Comparison of ENCODE assay signal across 8 cellular contexts in the genomic region with DNA sequence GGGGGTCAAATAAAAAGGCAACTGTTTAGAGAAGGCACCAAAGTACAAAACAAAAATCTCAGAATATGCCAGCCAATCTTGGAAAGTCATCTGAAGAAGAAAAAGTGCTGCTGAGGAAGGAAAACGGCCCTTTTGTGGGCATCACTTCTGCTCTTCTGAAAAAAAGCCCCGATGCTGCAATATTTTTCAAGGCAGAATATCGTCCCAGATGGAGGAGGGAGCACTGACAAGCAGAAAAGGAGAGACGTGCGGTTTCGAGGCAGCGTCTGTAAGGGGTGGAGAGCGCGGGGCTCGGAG. TPM values are rescaled to one million over a fixed set of nuclear protein-coding genes. Genes with fewer than 3 reads are reported as not detected.
DNase-seq lines count a peak whose midpoint lies in the region; ATAC-seq, FAIRE-seq and TF ChIP-seq lines count a peak whose summit lies in the region.

No MANE protein-coding gene starts in this region.

- peaks cover 16% of the 10 kb centered on the region for H3K27me3 ChIP-seq in CD4-positive, alpha-beta memory T cell (ENCODE audit: insufficient read depth, low read length)
- H3K27me3 ChIP-seq in keratinocyte (ENCODE audit: control insufficient read depth, extremely low read depth, insufficient read depth, low read length) = peaks cover 36% of the 10 kb centered on the region

- FAIRE-seq in keratinocyte (lab: Jason Lieb, UNC) = no peak

- no peaks in the 10 kb centered on the region for H3K9me3 ChIP-seq in CD4-positive, alpha-beta memory T cell (ENCODE audit: control insufficient read depth in 1 of 2, low read length in 2 of 2)
- H3K9me3 ChIP-seq in keratinocyte (ENCODE audit: control insufficient read depth, low read depth, low read length) = no peaks in the 10 kb centered on the region

- H3K4me2 ChIP-seq in keratinocyte (ENCODE audit: control insufficient read depth, extremely low read depth, insufficient read depth, low read depth, low read length) = peak overlapping the region; percentile 79

- no peak overlapping the region for H3K27ac Mint-ChIP-seq in CD4-positive, alpha-beta memory T cell
- H3K27ac Mint-ChIP-seq in activated T-helper 1 cell treated with anti-CD3 and anti-CD28 coated beads, Interleukin-12 subunit alpha, Interleukin-12 subunit beta, Interleukin-2, Interleukin-4 antibody, amounts not matched to agents 30 ng/mL and 10 ng/mL and 1 ng/mL, durations not matched to agents 14 hours and 24 hours and 36 hours = peak overlapping the region; percentile 20
- H3K27ac Mint-ChIP-seq in type B pancreatic cell = peak overlapping the region; percentile 92

- peak overlapping the region in 1 of 2 donors; percentile 9 for H3K4me3 ChIP-seq in CD4-positive, alpha-beta memory T cell (ENCODE audit: low read length in 2 of 2)
- H3K4me3 ChIP-seq in keratinocyte (ENCODE audit: control insufficient read depth in 2 of 3, extremely low read depth in 1 of 3, insufficient read depth in 2 of 3, low read depth in 1 of 3, low read length in 3 of 3) = peak overlapping the region; percentile 45 to 65 (median 57)

- H3K9me3 Mint-ChIP-seq in CD4-positive, alpha-beta memory T cell = peaks cover 0 to 10% (median 4%) of the 10 kb centered on the region in 8 donors
- H3K9me3 Mint-ChIP-seq in activated T-helper 1 cell treated with anti-CD3 and anti-CD28 coated beads, Interleukin-12 subunit alpha, Interleukin-12 subunit beta, Interleukin-2, Interleukin-4 antibody, amounts not matched to agents 30 ng/mL and 10 ng/mL and 1 ng/mL, durations not matched to agents 14 hours and 24 hours and 36 hours = peaks cover 3% of the 10 kb centered on the region
- H3K9me3 Mint-ChIP-seq in type B pancreatic cell = no peaks in the 10 kb centered on the region

- intact Hi-C loops in CD4-positive, alpha-beta memory T cell (cut with micrococcal nuclease) = no loop called here
- intact Hi-C loops in activated T-helper 1 cell treated with anti-CD3 and anti-CD28 coated beads, Interleukin-12 subunit alpha, Interleukin-12 subunit beta, Interleukin-2, Interleukin-4 antibody, amounts not matched to agents 30 ng/mL and 10 ng/mL and 1 ng/mL, durations not matched to agents 14 hours and 24 hours and 36 hours (cut with micrococcal nuclease) = loop anchor here (10.0 kb wide), 1 partner anchor 217 kb away; no protein-coding TSS in a partner anchor

- H3K4me1 ChIP-seq in CD4-positive, alpha-beta memory T cell (ENCODE audit: insufficient read depth, low read length) = no peaks in the 10 kb centered on the region
- H3K4me1 ChIP-seq in keratinocyte (ENCODE audit: control insufficient read depth, extremely low read depth, insufficient read depth, low read length) = no peaks in the 10 kb centered on the region

- H3K36me3 ChIP-seq in CD4-positive, alpha-beta memory T cell (ENCODE audit: insufficient read depth, low read length) = no peaks in the 10 kb centered on the region
- no peaks in the 10 kb centered on the region for H3K36me3 ChIP-seq in keratinocyte (ENCODE audit: control insufficient read depth in 2 of 2, extremely low read depth in 1 of 2, insufficient read depth in 2 of 2, low read length in 2 of 2)

- H3K27me3 Mint-ChIP-seq in CD4-positive, alpha-beta memory T cell = peaks cover 37% of the 10 kb centered on the region in 2 donors
- peaks cover 62% of the 10 kb centered on the region for H3K27me3 Mint-ChIP-seq in activated T-helper 1 cell treated with anti-CD3 and anti-CD28 coated beads, Interleukin-12 subunit alpha, Interleukin-12 subunit beta, Interleukin-2, Interleukin-4 antibody, amounts not matched to agents 30 ng/mL and 10 ng/mL and 1 ng/mL, durations not matched to agents 14 hours and 24 hours and 36 hours (ENCODE audit: insufficient read depth)
- peaks cover 49% of the 10 kb centered on the region for H3K27me3 Mint-ChIP-seq in type B pancreatic cell

- H2AFZ ChIP-seq in keratinocyte (ENCODE audit: control insufficient read depth, low read length) = no peak overlapping the region

- no peak overlapping the region for H3K27ac ChIP-seq in CD4-positive, alpha-beta memory T cell (ENCODE audit: low read depth, low read length)
- no peak overlapping the region for H3K27ac ChIP-seq in keratinocyte (ENCODE audit: control insufficient read depth, insufficient read depth, low read length)

- H3K79me2 ChIP-seq in keratinocyte (ENCODE audit: control insufficient read depth, insufficient read depth, low read length) = no peaks in the 10 kb centered on the region

- H4K20me1 ChIP-seq in keratinocyte (ENCODE audit: control insufficient read depth, extremely low read depth, insufficient read depth, low read length) = no peaks in the 10 kb centered on the region

- H3K36me3 Mint-ChIP-seq in CD4-positive, alpha-beta memory T cell = no peaks in the 10 kb centered on the region
- no peaks in the 10 kb centered on the region for H3K36me3 Mint-ChIP-seq in activated T-helper 1 cell treated with anti-CD3 and anti-CD28 coated beads, Interleukin-12 subunit alpha, Interleukin-12 subunit beta, Interleukin-2, Interleukin-4 antibody, amounts not matched to agents 30 ng/mL and 10 ng/mL and 1 ng/mL, durations not matched to agents 14 hours and 24 hours and 36 hours (ENCODE audit: low read depth)
- no peaks in the 10 kb centered on the region for H3K36me3 Mint-ChIP-seq in type B pancreatic cell

- POLR2A ChIA-PET in CD4-positive, alpha-beta memory T cell (lab: Charles Lee; ENCODE audit: partially characterized antibody) = no interaction called here

- CTCF ChIA-PET in CD4-positive, alpha-beta memory T cell (lab: Charles Lee; ENCODE audit: partially characterized antibody) = no interaction called here

- TF ChIP-seq CTCF in keratinocyte (optimal IDR thresholded peaks at IDR 0.05 in 1 of 3, IDR thresholded peaks at IDR 0.05 in 1 of 3, conservative IDR thresholded peaks at IDR 0.05 in 1 of 3; ENCODE audit: extremely low read depth in 1 of 3, insufficient read depth in 2 of 3, low read length in 3 of 3) = no peak
- TF ChIP-seq CTCF in type B pancreatic cell (conservative IDR thresholded peaks at IDR 0.05) = no peak

- peak overlapping the region; percentile 34 to 83 (median 80) for H3K4me3 Mint-ChIP-seq in CD4-positive, alpha-beta memory T cell
- peak overlapping the region; percentile 79 for H3K4me3 Mint-ChIP-seq in activated T-helper 1 cell treated with anti-CD3 and anti-CD28 coated beads, Interleukin-12 subunit alpha, Interleukin-12 subunit beta, Interleukin-2, Interleukin-4 antibody, amounts not matched to agents 30 ng/mL and 10 ng/mL and 1 ng/mL, durations not matched to agents 14 hours and 24 hours and 36 hours
- H3K4me3 Mint-ChIP-seq in type B pancreatic cell = peak overlapping the region; percentile 96

- peaks cover 9 to 18% (median 13%) of the 10 kb centered on the region in 4 donors for H3K4me1 Mint-ChIP-seq in CD4-positive, alpha-beta memory T cell
- no peaks in the 10 kb centered on the region for H3K4me1 Mint-ChIP-seq in activated T-helper 1 cell treated with anti-CD3 and anti-CD28 coated beads, Interleukin-12 subunit alpha, Interleukin-12 subunit beta, Interleukin-2, Interleukin-4 antibody, amounts not matched to agents 30 ng/mL and 10 ng/mL and 1 ng/mL, durations not matched to agents 14 hours and 24 hours and 36 hours (ENCODE audit: low read depth)
- peaks cover 33% of the 10 kb centered on the region for H3K4me1 Mint-ChIP-seq in type B pancreatic cell (ENCODE audit: unreplicated experiment)

- peak; percentile 21 for ATAC-seq in GM21825 (IDR thresholded peaks at IDR 0.05; ENCODE audit: unreplicated experiment)
- no peak for ATAC-seq in GM19324 (IDR thresholded peaks at IDR 0.05; ENCODE audit: low FRiP score, unreplicated experiment)

- H3K9ac ChIP-seq in keratinocyte (ENCODE audit: control insufficient read depth, extremely low read depth, insufficient read depth, low read length) = no peak overlapping the region

- H3K9me1 ChIP-seq in keratinocyte (ENCODE audit: control insufficient read depth, extremely low read depth, insufficient read depth, low read length) = no peaks in the 10 kb centered on the region

- dilution Hi-C loops in keratinocyte (cut with MboI; ENCODE audit: extremely low pct_ligation_motif_present, low sequenced_read_pairs) = no loop called here

- no peak for DNase-seq in CD4-positive, alpha-beta memory T cell
- no peak for DNase-seq in activated T-helper 1 cell treated with anti-CD3 and anti-CD28 coated beads, Interleukin-12 subunit alpha, Interleukin-12 subunit beta, Interleukin-2, Interleukin-4 antibody, amounts not matched to agents 30 ng/mL and 10 ng/mL and 1 ng/mL, durations not matched to agents 14 hours and 24 hours and 36 hours (ENCODE audit: low spot score)
- DNase-seq in keratinocyte (ENCODE audit: low read depth, low spot score) (no peak), type B pancreatic cell (ENCODE audit: extremely low spot score, unreplicated experiment) (no peak), DMS 273 treated with DMSO at 0.1 percent for 48 hours (lab: John Stamatoyannopoulos, UW) (no peak)
- no peak for DNase-seq in activated CD8-positive, alpha-beta memory T cell treated with anti-CD3 and anti-CD28 coated beads for 24 hours

RNA-seq across cellular contexts. Expression of gene ATRNL1, which starts 1.0 kb away (rescaled TPM):
- under 1 TPM in 1 of 2 experiments, not detected in 1; 0.50 TPM for total RNA-seq in CD4-positive, alpha-beta memory T cell
- under 1 TPM in 1 of 2 donors, not detected in 1; 0.23 TPM for polyA plus RNA-seq in CD4-positive, alpha-beta memory T cell
- not detected in 2 replicates for total RNA-seq in activated T-helper 1 cell treated with anti-CD3 and anti-CD28 coated beads, Interleukin-12 subunit alpha, Interleukin-12 subunit beta, Interleukin-2, Interleukin-4 antibody, amounts not matched to agents 30 ng/mL and 10 ng/mL and 1 ng/mL, durations not matched to agents 14 hours and 24 hours and 36 hours
- 0.06 to 0.07 TPM in 2 of 3 replicates, not detected in the other for polyA plus RNA-seq in keratinocyte
- not detected for polyA plus RNA-seq in keratinocyte (2011; ENCODE audit: low read depth)
- 0.08 and 0.15 TPM in 2 replicates for polyA plus RNA-seq in keratinocyte (2011; cell fraction: cytosol; rRNA removed)
- 0.13 and 0.18 TPM in 2 replicates for polyA plus RNA-seq in keratinocyte (2011; cell fraction: nucleus; rRNA removed)
- 0.08 TPM in 1 of 2 replicates, not detected in the other for polyA plus RNA-seq in keratinocyte (2012; ENCODE audit: low replicate concordance)
- 1.1 to 1.6 TPM in 2 of 3 replicates, not detected in the other for polyA minus RNA-seq in keratinocyte
- polyA minus RNA-seq in keratinocyte (2011; cell fraction: cytosol; rRNA and poly(A)+ RNA removed) = not detected
- polyA minus RNA-seq in keratinocyte (2011; cell fraction: nucleus; rRNA and poly(A)+ RNA removed) = 0.21 and 0.54 TPM in 2 replicates
- total RNA-seq in type B pancreatic cell (ENCODE audit: low replicate concordance) = 9.5 and 38.4 TPM in 2 replicates

Comparison
In these comparisons a context has a peak if more than half of its experiments do, and no peak if none do; other contexts are left out.
1. H3K27ac Mint-ChIP-seq: peak in activated T-helper 1 cell treated with anti-CD3 and anti-CD28 coated beads, Interleukin-12 subunit alpha, Interleukin-12 subunit beta, Interleukin-2, Interleukin-4 antibody, amounts not matched to agents 30 ng/mL and 10 ng/mL and 1 ng/mL, durations not matched to agents 14 hours and 24 hours and 36 hours (single experiment) and type B pancreatic cell (single experiment); none in CD4-positive, alpha-beta memory T cell (0 of 7).
2. Peak in every context shown above with its lines, with median percentiles within 50 percentile points of each other: H3K4me3 Mint-ChIP-seq.